In the genomic region with DNA sequence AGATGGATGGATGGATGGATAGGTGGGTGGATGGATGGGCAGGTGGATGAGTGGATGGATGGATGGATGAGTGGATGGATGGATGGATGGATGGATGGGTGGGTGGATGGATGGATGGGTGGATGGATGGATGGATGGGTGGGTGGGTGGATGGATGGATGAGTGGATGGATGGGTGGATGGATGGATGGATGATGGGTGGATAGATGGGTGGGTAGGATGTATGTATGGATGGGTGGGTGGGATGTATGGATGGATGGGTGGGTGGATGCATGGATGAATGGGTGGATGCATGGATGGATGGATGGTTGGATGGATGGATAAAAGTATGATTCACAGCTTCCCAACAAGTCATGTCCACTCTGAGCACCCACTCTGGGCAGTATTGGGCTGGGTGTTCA, we compare ENCODE assay signal across 1 cellular context.
TF ChIP-seq lines count a peak whose summit lies in the region.

No MANE protein-coding gene starts in this region.

TF ChIP-seq in HEK293, 187 proteins besides CTCF, POLR2A, EP300 and RAD21:
- TF ChIP-seq ZFHX2 (tag by site-specific recombination; conservative IDR thresholded peaks at IDR 0.05) (peak; percentile 24; the same call in 1 of the 2 replicates), EGR2 (tag by site-specific recombination; IDR thresholded peaks at IDR 0.05; ENCODE audit: low read depth) (peak; percentile 53; the same call in 1 of the 2 replicates), ZNF366 (tag by site-specific recombination; conservative IDR thresholded peaks at IDR 0.05) (peak; percentile 91)
